In the genomic region with DNA sequence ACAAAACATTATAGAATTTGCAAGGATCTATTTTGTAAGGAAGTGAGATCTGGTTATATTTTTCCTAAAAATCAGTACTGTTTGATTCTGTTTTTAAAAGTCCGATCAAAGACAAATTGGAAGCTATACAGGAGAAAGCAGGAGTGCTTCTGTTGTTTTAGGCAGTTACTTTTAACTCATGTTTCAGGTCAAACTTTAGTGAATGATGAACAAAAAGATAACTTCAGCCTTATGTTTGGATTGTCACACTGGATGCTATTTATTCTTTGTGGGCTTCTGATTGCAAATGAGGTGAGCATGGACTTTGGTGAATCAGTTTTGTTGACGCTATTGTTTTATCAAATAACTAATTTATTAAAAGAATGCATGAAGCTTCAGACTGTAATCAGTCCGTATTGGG, we compare ENCODE assay signal across 11 cellular contexts.
"Had no signal": no experiment of that assay in that cellular context is flagged by ENCODE, and none has a peak within 500 bp of the region (broad histone marks: within the 10 kb centered on the region; RNA-seq: fewer than 3 reads in every experiment).

No MANE protein-coding gene starts in this region.

- H3K4me2 ChIP-seq: GM23338 had no signal

- FAIRE-seq: H1, H54 had no signal

- H3K9ac ChIP-seq: GM23248 had no signal

- DNase-seq: GM23248, GOT3, H7, H9, HCEC 1CT, HFFc6 had no signal

- H3K9me3 ChIP-seq: HAP-1 had no signal

- H3K4me1 ChIP-seq: HAP-1 had no signal

- H3K4me3 ChIP-seq: GM23248, GM23338, HAP-1 had no signal

- H2AFZ ChIP-seq: GM23248, GM23338 had no signal

- ATAC-seq: GM23338, HCT116 had no signal

- H3K27ac ChIP-seq: GM23248 had no signal

- H3K36me3 ChIP-seq: HAP-1 had no signal
